1 cellular context compared by ENCODE assay signal in the genomic region with DNA sequence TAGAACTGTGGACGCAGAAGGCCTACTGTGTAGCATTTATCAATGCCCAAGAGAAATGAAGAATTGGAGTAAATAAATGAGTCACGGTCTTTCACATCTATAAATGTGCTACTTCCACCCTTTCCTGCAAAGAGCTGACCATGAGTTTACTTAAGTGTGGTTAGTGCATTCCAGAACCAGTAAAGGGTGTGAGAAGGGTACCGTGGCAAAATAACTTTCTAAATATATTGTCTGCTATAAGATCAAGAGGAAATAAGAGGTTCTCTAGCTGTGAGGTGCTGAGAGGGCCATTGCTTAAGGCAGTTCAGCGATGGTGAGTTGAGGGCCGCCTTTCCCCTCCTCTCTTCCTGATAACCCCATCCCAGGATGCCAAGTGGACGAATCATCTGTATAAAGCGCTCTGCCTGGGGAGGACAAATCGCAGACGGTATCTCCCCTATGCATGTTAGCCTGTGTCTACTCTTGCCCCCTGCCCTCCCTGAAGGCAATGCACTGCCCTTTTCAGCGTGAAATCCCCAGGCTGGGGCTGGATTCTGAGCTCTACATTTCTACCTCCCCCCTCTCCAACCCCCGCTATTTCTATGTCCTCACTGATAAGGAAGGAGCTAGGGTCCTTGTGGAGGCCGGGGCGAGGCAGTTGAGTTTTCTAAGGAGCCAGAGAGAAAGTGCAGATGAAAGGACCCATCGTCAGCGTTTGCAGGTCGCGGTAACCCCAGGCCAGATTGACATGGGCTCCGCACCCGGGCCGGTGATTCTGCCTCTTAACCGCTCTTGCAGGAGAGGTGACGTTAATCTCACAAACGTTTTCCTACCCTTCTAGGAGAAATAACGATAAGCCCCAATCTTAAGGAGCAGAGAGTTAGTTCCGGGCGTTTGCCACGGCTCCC.
TF ChIP-seq lines count a peak whose summit lies in the region.

No MANE protein-coding gene starts in this region.

TF ChIP-seq in K562, 482 proteins besides CTCF, POLR2A, EP300 and RAD21:
- TF ChIP-seq, protein P1, sequence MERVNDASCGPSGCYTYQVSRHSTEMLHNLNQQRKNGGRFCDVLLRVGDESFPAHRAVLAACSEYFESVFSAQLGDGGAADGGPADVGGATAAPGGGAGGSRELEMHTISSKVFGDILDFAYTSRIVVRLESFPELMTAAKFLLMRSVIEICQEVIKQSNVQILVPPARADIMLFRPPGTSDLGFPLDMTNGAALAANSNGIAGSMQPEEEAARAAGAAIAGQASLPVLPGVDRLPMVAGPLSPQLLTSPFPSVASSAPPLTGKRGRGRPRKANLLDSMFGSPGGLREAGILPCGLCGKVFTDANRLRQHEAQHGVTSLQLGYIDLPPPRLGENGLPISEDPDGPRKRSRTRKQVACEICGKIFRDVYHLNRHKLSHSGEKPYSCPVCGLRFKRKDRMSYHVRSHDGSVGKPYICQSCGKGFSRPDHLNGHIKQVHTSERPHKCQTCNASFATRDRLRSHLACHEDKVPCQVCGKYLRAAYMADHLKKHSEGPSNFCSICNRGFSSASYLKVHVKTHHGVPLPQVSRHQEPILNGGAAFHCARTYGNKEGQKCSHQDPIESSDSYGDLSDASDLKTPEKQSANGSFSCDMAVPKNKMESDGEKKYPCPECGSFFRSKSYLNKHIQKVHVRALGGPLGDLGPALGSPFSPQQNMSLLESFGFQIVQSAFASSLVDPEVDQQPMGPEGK (CRISPR knock-in tag; IDR thresholded peaks at IDR 0.05; ENCODE audit: borderline replicate concordance): no peak
- TF ChIP-seq NR2C2 (CRISPR knock-in tag; IDR thresholded peaks at IDR 0.05) (no peak), NR2C2 (tag; IDR thresholded peaks at IDR 0.05) (no peak), CBFA2T2 (conservative IDR thresholded peaks at IDR 0.05) (no peak), ELF4 (CRISPR knock-in tag; IDR thresholded peaks at IDR 0.05) (no peak), PHF21A (IDR thresholded peaks at IDR 0.05; ENCODE audit: borderline replicate concordance, low read depth) (no peak), PRPF4 (IDR thresholded peaks at IDR 0.05; ENCODE audit: insufficient read depth, low read depth, low read length, poor library complexity, severe bottlenecking) (no peak), DDX20 (tag; IDR thresholded peaks at IDR 0.05; ENCODE audit: low read depth) (no peak), SLC30A9 (CRISPR knock-in tag; IDR thresholded peaks at IDR 0.05) (no peak), RB1 (IDR thresholded peaks at IDR 0.05; ENCODE audit: low read depth) (no peak), ZNF785 (CRISPR knock-in tag; IDR thresholded peaks at IDR 0.05) (no peak), KAT8 (IDR thresholded peaks at IDR 0.05; ENCODE audit: low read depth) (no peak), ZNF780A (CRISPR knock-in tag; IDR thresholded peaks at IDR 0.05) (no peak), NEUROD1 (IDR thresholded peaks at IDR 0.05; ENCODE audit: borderline replicate concordance, low read depth, low read length, partially characterized antibody) (no peak), KLF16 (IDR thresholded peaks at IDR 0.05) (no peak), PHF20 (IDR thresholded peaks at IDR 0.05; ENCODE audit: partially characterized antibody) (no peak), POLR3A (IDR thresholded peaks at IDR 0.05; ENCODE audit: borderline replicate concordance, extremely low read depth, insufficient read depth, insufficient read length) (no peak)
- TF ChIP-seq, protein P2, sequence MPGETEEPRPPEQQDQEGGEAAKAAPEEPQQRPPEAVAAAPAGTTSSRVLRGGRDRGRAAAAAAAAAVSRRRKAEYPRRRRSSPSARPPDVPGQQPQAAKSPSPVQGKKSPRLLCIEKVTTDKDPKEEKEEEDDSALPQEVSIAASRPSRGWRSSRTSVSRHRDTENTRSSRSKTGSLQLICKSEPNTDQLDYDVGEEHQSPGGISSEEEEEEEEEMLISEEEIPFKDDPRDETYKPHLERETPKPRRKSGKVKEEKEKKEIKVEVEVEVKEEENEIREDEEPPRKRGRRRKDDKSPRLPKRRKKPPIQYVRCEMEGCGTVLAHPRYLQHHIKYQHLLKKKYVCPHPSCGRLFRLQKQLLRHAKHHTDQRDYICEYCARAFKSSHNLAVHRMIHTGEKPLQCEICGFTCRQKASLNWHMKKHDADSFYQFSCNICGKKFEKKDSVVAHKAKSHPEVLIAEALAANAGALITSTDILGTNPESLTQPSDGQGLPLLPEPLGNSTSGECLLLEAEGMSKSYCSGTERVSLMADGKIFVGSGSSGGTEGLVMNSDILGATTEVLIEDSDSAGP (CRISPR knock-in tag; IDR thresholded peaks at IDR 0.05): no peak
- TF ChIP-seq, protein P3, sequence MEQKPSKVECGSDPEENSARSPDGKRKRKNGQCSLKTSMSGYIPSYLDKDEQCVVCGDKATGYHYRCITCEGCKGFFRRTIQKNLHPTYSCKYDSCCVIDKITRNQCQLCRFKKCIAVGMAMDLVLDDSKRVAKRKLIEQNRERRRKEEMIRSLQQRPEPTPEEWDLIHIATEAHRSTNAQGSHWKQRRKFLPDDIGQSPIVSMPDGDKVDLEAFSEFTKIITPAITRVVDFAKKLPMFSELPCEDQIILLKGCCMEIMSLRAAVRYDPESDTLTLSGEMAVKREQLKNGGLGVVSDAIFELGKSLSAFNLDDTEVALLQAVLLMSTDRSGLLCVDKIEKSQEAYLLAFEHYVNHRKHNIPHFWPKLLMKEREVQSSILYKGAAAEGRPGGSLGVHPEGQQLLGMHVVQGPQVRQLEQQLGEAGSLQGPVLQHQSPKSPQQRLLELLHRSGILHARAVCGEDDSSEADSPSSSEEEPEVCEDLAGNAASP (IDR thresholded peaks at IDR 0.05): no peak
- TF ChIP-seq, protein P4, sequence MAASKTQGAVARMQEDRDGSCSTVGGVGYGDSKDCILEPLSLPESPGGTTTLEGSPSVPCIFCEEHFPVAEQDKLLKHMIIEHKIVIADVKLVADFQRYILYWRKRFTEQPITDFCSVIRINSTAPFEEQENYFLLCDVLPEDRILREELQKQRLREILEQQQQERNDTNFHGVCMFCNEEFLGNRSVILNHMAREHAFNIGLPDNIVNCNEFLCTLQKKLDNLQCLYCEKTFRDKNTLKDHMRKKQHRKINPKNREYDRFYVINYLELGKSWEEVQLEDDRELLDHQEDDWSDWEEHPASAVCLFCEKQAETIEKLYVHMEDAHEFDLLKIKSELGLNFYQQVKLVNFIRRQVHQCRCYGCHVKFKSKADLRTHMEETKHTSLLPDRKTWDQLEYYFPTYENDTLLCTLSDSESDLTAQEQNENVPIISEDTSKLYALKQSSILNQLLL (CRISPR knock-in tag; IDR thresholded peaks at IDR 0.05; ENCODE audit: borderline replicate concordance): no peak
